23 cellular contexts compared by ENCODE assay signal in genomic region chr16:31862761-31863160, GRCh38.
"Had no signal": no experiment of that assay in that cellular context is flagged by ENCODE, and none has a peak within 500 bp of the region (broad histone marks: within the 10 kb centered on the region; RNA-seq: fewer than 3 reads in every experiment).

No MANE protein-coding gene starts in this region.

- DNase-seq: Kasumi-1, MM.1S, NCI-H1092 treated with DMSO at 0.1 percent for 48 hours, NCI-H1436, NCI-H187, NCI-H2029, NCI-H2081 treated with DMSO at 0.1 percent for 48 hours, NCI-H2171, NCI-H226, NCI-H446, NCI-H510A, NCI-H524 treated with DMSO at 0.1 percent for 48 hours, NCI-H69, NCI-H774, Right ventricle myocardium superior, RPMI8226, SIG-M5 had no signal

- H3K27ac ChIP-seq: KMS-11, SJSA1, SK-N-MC had no signal

- H3K4me3 ChIP-seq: K562, SJSA1, SK-N-MC had no signal

- H3K27ac Mint-ChIP-seq: IgD-negative memory B cell had no signal

- H3K36me3 ChIP-seq: SJSA1 had no signal

- ATAC-seq: HepG2, K562 had no signal

- H3K9me3 ChIP-seq: SJSA1 had no signal

- H3K4me3 Mint-ChIP-seq: IgD-negative memory B cell had no signal

- H3K9me3 Mint-ChIP-seq: IgD-negative memory B cell had no signal

- H3K4me1 ChIP-seq: SJSA1 had no signal

- H3K36me3 Mint-ChIP-seq: IgD-negative memory B cell had no signal
